ENCODE assay signal across 17 cellular contexts in genomic region chr19:55424518-55424917, GRCh38. TPM values are rescaled to one million over a fixed set of nuclear protein-coding genes. Genes with fewer than 3 reads are reported as not detected.
DNase-seq lines count a peak whose midpoint lies in the region; ATAC-seq and TF ChIP-seq lines count a peak whose summit lies in the region.
"Had no signal": no experiment of that assay in that cellular context is flagged by ENCODE, and none has a peak within 500 bp of the region (broad histone marks: within the 10 kb centered on the region; RNA-seq: fewer than 3 reads in every experiment).

No MANE protein-coding gene starts in this region.

- WGBS in neuronal stem cell (ENCODE audit: extremely low coverage in 2 of 2, insufficient read length in 2 of 2, insufficient replicate concordance in 1 of 2), 2 donors: no CpG with 5 or more reads among the region's 3 CpGs
- 57 to 67% methylated on average over 3 of the region's 3 CpGs for WGBS in tibial nerve, 2 donors
- WGBS in mammary epithelial cell (ENCODE audit: low coverage, missing lambda C conversion rate): 69% methylated on average over 3 of the region's 3 CpGs

- H3K4me2 ChIP-seq in neuronal stem cell (ENCODE audit: insufficient read depth, low read length, poor library complexity, severe bottlenecking): no peak overlapping the region
- H3K4me2 ChIP-seq in mammary epithelial cell (ENCODE audit: insufficient read depth, low read depth, low read length): no peak overlapping the region
- H3K4me2 ChIP-seq: BLaER1 had no signal

- H3K4me3 ChIP-seq in neuronal stem cell (ENCODE audit: low read length in 2 of 2): no peak overlapping the region
- H3K4me3 ChIP-seq in tibial nerve: no peak overlapping the region
- H3K4me3 ChIP-seq in mammary epithelial cell (replicated peaks in 1 of 3; ENCODE audit: insufficient read depth in 1 of 3, low read depth in 2 of 3, low read length in 3 of 3): no peak overlapping the region
- H3K4me3 ChIP-seq: BLaER1, GM12878 had no signal

- H4K20me1 ChIP-seq in mammary epithelial cell (ENCODE audit: insufficient read depth, low read length): no peaks in the 10 kb centered on the region
- H4K20me1 ChIP-seq: BLaER1 had no signal

- H3K9ac ChIP-seq in neuronal stem cell (ENCODE audit: low read depth, low read length, poor library complexity): no peak overlapping the region
- H3K9ac ChIP-seq in mammary epithelial cell (ENCODE audit: insufficient read depth, low read length): no peak overlapping the region
- H3K9ac ChIP-seq: BLaER1 had no signal

- dilution Hi-C loops in mammary epithelial cell (cut with HindIII; ENCODE audit: low sequenced_read_pairs): loop anchor here (5.0 kb wide), 1 partner anchor 307 kb away; the partner anchor contains the start of gene PPP1R12C

- H3K79me1 ChIP-seq in neuronal stem cell (ENCODE audit: low read depth, low read length): no peaks in the 10 kb centered on the region

- TF ChIP-seq POLR2A in tibial nerve (IDR thresholded peaks at IDR 0.05): no peak

- no peaks in the 10 kb centered on the region for H3K9me3 ChIP-seq in neuronal stem cell (replicated peaks in 1 of 2; ENCODE audit: control insufficient read depth in 2 of 2, insufficient read depth in 1 of 2, low read depth in 1 of 2, low read length in 2 of 2)
- no peaks in the 10 kb centered on the region for H3K9me3 ChIP-seq in tibial nerve
- no peaks in the 10 kb centered on the region for H3K9me3 ChIP-seq in mammary epithelial cell (replicated peaks; ENCODE audit: insufficient read depth, low read length)

- H2BK120ac ChIP-seq in neuronal stem cell (ENCODE audit: low read depth, low read length): no peak overlapping the region

- in situ Hi-C loops in mammary epithelial cell (cut with MboI; ENCODE audit: low sequenced_read_pairs in 2 of 2): loop anchor here (25.0 kb wide), 1 partner anchor 287 kb away; the partner anchor contains the start of gene TNNT1 (in 2 of the 2)

- CTCF ChIA-PET in mammary epithelial cell (lab: Charles Lee; ENCODE audit: low non-redundant PET): no interaction called here

- no peak overlapping the region for H2BK15ac ChIP-seq in neuronal stem cell (ENCODE audit: low read length)

- no peak overlapping the region for H3K4ac ChIP-seq in neuronal stem cell (ENCODE audit: low read length)

- peak overlapping the region; percentile 64 for H3K14ac ChIP-seq in neuronal stem cell (ENCODE audit: low read length)

- peaks cover 0 to 4% (median 0%) of the 10 kb centered on the region in 3 experiments for H3K27me3 ChIP-seq in neuronal stem cell (ENCODE audit: control insufficient read depth in 3 of 3, insufficient read depth in 3 of 3, low read depth in 1 of 3, low read length in 3 of 3)
- H3K27me3 ChIP-seq in tibial nerve: peaks cover 0 to 36% of the 10 kb centered on the region in 2 donors
- peaks cover 3% of the 10 kb centered on the region for H3K27me3 ChIP-seq in mammary epithelial cell (ENCODE audit: insufficient read depth, low read length)
- H3K27me3 ChIP-seq: BLaER1 had no signal

- ATAC-seq in GM18519 (IDR thresholded peaks at IDR 0.05; ENCODE audit: low FRiP score, unreplicated experiment) (no peak), left cardiac atrium (no peak)
- ATAC-seq: GM12878 had no signal

- no peak overlapping the region for H4K8ac ChIP-seq in neuronal stem cell (ENCODE audit: low read depth, low read length)

- H4K91ac ChIP-seq in neuronal stem cell (ENCODE audit: low read depth, low read length, poor library complexity): no peak overlapping the region

- H3K4me1 ChIP-seq in neuronal stem cell (ENCODE audit: control insufficient read depth in 2 of 2, insufficient read depth in 1 of 2, low read depth in 1 of 2, low read length in 2 of 2): no peaks in the 10 kb centered on the region
- H3K4me1 ChIP-seq in tibial nerve: peaks cover 0 to 39% (median 11%) of the 10 kb centered on the region in 4 donors
- no peaks in the 10 kb centered on the region for H3K4me1 ChIP-seq in mammary epithelial cell (ENCODE audit: insufficient read depth, low read length)

- H2AK5ac ChIP-seq in neuronal stem cell (ENCODE audit: low read depth, low read length): peak overlapping the region; percentile 37

- H2BK5ac ChIP-seq in neuronal stem cell (ENCODE audit: low read length): no peak overlapping the region

- DNase-seq in neuronal stem cell (ENCODE audit: low spot score): no peak
- no peak for DNase-seq in tibial nerve (ENCODE audit: low spot score in 2 of 2)
- DNase-seq in mammary epithelial cell: no peak
- DNase-seq in left cardiac atrium: no peak
- DNase-seq: 8988T; CD4-positive, alpha-beta memory T cell; DMS79 treated with DMSO at 0.1 percent for 48 hours; H9 had no signal

- no peak overlapping the region for H2AFZ ChIP-seq in neuronal stem cell (ENCODE audit: low read length)
- no peak overlapping the region for H2AFZ ChIP-seq in mammary epithelial cell (ENCODE audit: low read depth, low read length)

- H3K27ac ChIP-seq in angular gyrus (ENCODE audit: low read depth, low read length): peak overlapping the region; percentile 74
- peak overlapping the region; percentile 99 for H3K27ac ChIP-seq in cingulate gyrus (ENCODE audit: low read depth, low read length)
- no peak overlapping the region for H3K27ac ChIP-seq in neuronal stem cell (replicated peaks; ENCODE audit: low read length)
- peak overlapping the region; percentile 57 to 88 (median 70) for H3K27ac ChIP-seq in tibial nerve
- H3K27ac ChIP-seq in mammary epithelial cell (ENCODE audit: insufficient read depth, low read depth, low read length): no peak overlapping the region
- H3K27ac ChIP-seq: BLaER1 had no signal

- H3K23ac ChIP-seq in neuronal stem cell (ENCODE audit: low read depth, low read length, poor library complexity): no peak overlapping the region

- H3K18ac ChIP-seq in neuronal stem cell (ENCODE audit: low read length): no peak overlapping the region

- TF ChIP-seq CTCF in tibial nerve (IDR thresholded peaks at IDR 0.05) (no peak), mammary epithelial cell (conservative IDR thresholded peaks at IDR 0.05 in 1 of 2, IDR thresholded peaks at IDR 0.05 in 1 of 2; ENCODE audit: extremely low read depth in 1 of 2, insufficient read depth in 1 of 2, low read depth in 1 of 2, low read length in 2 of 2) (no peak)

- BruUV-seq in mammary epithelial cell (replicated peaks; lab: Mats Ljungman, UMichigan): no TSS peak

- H3K36me3 ChIP-seq in neuronal stem cell (replicated peaks in 1 of 2; ENCODE audit: control insufficient read depth in 2 of 2, insufficient read depth in 2 of 2, low read length in 2 of 2): no peaks in the 10 kb centered on the region
- no peaks in the 10 kb centered on the region for H3K36me3 ChIP-seq in tibial nerve
- H3K36me3 ChIP-seq in mammary epithelial cell (ENCODE audit: insufficient read depth, low read length): no peaks in the 10 kb centered on the region

- no peak overlapping the region for H2BK12ac ChIP-seq in neuronal stem cell (ENCODE audit: low read length)

- no peak for TF ChIP-seq EP300 in tibial nerve (IDR thresholded peaks at IDR 0.05)

- no peaks in the 10 kb centered on the region for H3K79me2 ChIP-seq in mammary epithelial cell (ENCODE audit: insufficient read depth, low read length)

- intact Hi-C loops in mammary epithelial cell (cut with micrococcal nuclease): no loop called here
- intact Hi-C loops in left cardiac atrium (cut with DNase I): no loop called here

RNA-seq across cellular contexts. Expression of gene UBE2S, which starts 16.9 kb away (rescaled TPM):
- polyA plus RNA-seq in neuronal stem cell (2013, experiment 1 of 2): 344 TPM
- 342 TPM for polyA plus RNA-seq in neuronal stem cell (2013, experiment 2 of 2)
- total RNA-seq in tibial nerve: 10 to 100 TPM in 2 of 4 donors, 1 to 10 TPM in 2; 8.0 to 16.2 (median 9.9) TPM
- total RNA-seq in mammary epithelial cell: 100 to 1,000 TPM in 1 of 2 donors, 10 to 100 TPM in 1; 40.0 to 204 TPM
- 108 TPM for polyA plus RNA-seq in mammary epithelial cell
- polyA minus RNA-seq in mammary epithelial cell: 113 TPM
- total RNA-seq in left cardiac atrium: 10 to 100 TPM; 18.1 to 29.9 TPM

RNA-seq across cellular contexts. Expression of gene SHISA7, which starts 18.6 kb away (rescaled TPM):
- polyA plus RNA-seq in neuronal stem cell (2013, experiment 1 of 2): 0.33 TPM
- polyA plus RNA-seq in neuronal stem cell (2013, experiment 2 of 2): 0.30 TPM
- total RNA-seq in tibial nerve: 1 to 10 TPM in 3 of 4 donors, under 1 TPM in 1; 0.42 to 4.1 (median 2.0) TPM
- under 1 TPM in 1 of 2 donors, not detected in 1; 0.05 TPM for total RNA-seq in mammary epithelial cell
- polyA plus RNA-seq in mammary epithelial cell: not detected
- polyA minus RNA-seq in mammary epithelial cell: not detected
- not detected for total RNA-seq in left cardiac atrium
- total RNA-seq: CD4-positive, alpha-beta memory T cell; G401; GM12878 had no signal
- polyA plus RNA-seq: AG04450; CD14-positive monocyte; CD4-positive, alpha-beta memory T cell had no signal

RNA-seq across cellular contexts. Expression of gene ISOC2, which starts 36.9 kb away (rescaled TPM):
- 26.8 TPM for polyA plus RNA-seq in neuronal stem cell (2013, experiment 1 of 2)
- 26.2 TPM for polyA plus RNA-seq in neuronal stem cell (2013, experiment 2 of 2)
- total RNA-seq in tibial nerve (10 to 100 TPM; 38.0 to 80.4 (median 65.9) TPM), mammary epithelial cell (10 to 100 TPM; 38.9 to 65.0 TPM), left cardiac atrium (10 to 100 TPM; 58.4 to 60.5 TPM)
- polyA plus RNA-seq in mammary epithelial cell: 55.7 TPM
- 17.0 TPM for polyA minus RNA-seq in mammary epithelial cell

RNA-seq across cellular contexts. Expression of gene RPL28, which starts 38.8 kb away (rescaled TPM):
- polyA plus RNA-seq in neuronal stem cell (2013, experiment 1 of 2): 2,729 TPM
- 2,534 TPM for polyA plus RNA-seq in neuronal stem cell (2013, experiment 2 of 2)
- total RNA-seq in tibial nerve: 100 to 1,000 TPM; 266 to 574 (median 354) TPM
- 1,000 to 10,000 TPM in 1 of 2 donors, 100 to 1,000 TPM in 1; 279 to 1,713 TPM for total RNA-seq in mammary epithelial cell
- 1,043 TPM for polyA plus RNA-seq in mammary epithelial cell
- 571 TPM for polyA minus RNA-seq in mammary epithelial cell
- total RNA-seq in left cardiac atrium: 100 to 1,000 TPM; 789 to 866 TPM

RNA-seq across cellular contexts. Expression of gene C19orf85, which starts 40.0 kb away (rescaled TPM):
- 2.1 TPM for polyA plus RNA-seq in neuronal stem cell (2013, experiment 1 of 2)
- polyA plus RNA-seq in neuronal stem cell (2013, experiment 2 of 2): 2.3 TPM
- total RNA-seq in tibial nerve (not detected), mammary epithelial cell (not detected), left cardiac atrium (not detected)
- polyA plus RNA-seq in mammary epithelial cell: not detected
- not detected for polyA minus RNA-seq in mammary epithelial cell
- total RNA-seq: A673; CD4-positive, alpha-beta memory T cell; G401; GM12878 had no signal
- polyA plus RNA-seq: AG04450; CD14-positive monocyte; CD4-positive, alpha-beta memory T cell; GM12878 had no signal

Comparison
In these comparisons a context has a peak if more than half of its experiments do, and no peak if none do; other contexts are left out.
1. H3K27ac ChIP-seq: peak in angular gyrus (single experiment), cingulate gyrus (single experiment) and tibial nerve (4 of 4); none in neuronal stem cell (single experiment) and mammary epithelial cell (single experiment).